ENCODE assay signal across 8 cellular contexts in genomic region chr5:170151105-170151831, GRCh38. TPM values are rescaled to one million over a fixed set of nuclear protein-coding genes. Genes with fewer than 3 reads are reported as not detected.
A peak's percentile ranks its signal among the peaks of the same experiment; 100 is the strongest.
DNase-seq lines count a peak whose midpoint lies in the region; ATAC-seq, FAIRE-seq and TF ChIP-seq lines count a peak whose summit lies in the region.

No MANE protein-coding gene starts in this region.

- peak; percentile 78 for FAIRE-seq in GM12892 (lab: Jason Lieb, UNC)

- TF ChIP-seq POLR2A in GM12892 (IDR thresholded peaks at IDR 0.05; ENCODE audit: low read depth, low read length) (no peak), breast epithelium (IDR thresholded peaks at IDR 0.05) (no peak)

- H3K4me1 ChIP-seq in breast epithelium: no peaks in the 10 kb centered on the region

- no peak for TF ChIP-seq CTCF in breast epithelium (IDR thresholded peaks at IDR 0.05)

- H3K9me3 ChIP-seq in breast epithelium: no peaks in the 10 kb centered on the region

- ATAC-seq in HG03442 (IDR thresholded peaks at IDR 0.05; ENCODE audit: unreplicated experiment) (peak; percentile 66), GM19452 (IDR thresholded peaks at IDR 0.05; ENCODE audit: unreplicated experiment) (no peak)

- H3K4me3 ChIP-seq in breast epithelium: no peak overlapping the region

- peak overlapping the region; percentile 87 to 90 for H3K27ac ChIP-seq in breast epithelium

- DNase-seq in GM12892 (ENCODE audit: insufficient read length) (peak; percentile 23), breast epithelium (ENCODE audit: low spot score in 2 of 2) (peak in 1 of 2 donors; percentile 93), mucosa of gallbladder (ENCODE audit: low spot score) (peak; percentile 21), NCI-H2171 treated with DMSO at 0.1 percent for 48 hours (lab: John Stamatoyannopoulos, UW) (no peak), NCI-H1930 (lab: John Stamatoyannopoulos, UW) (no peak), hippocampal formation (lab: John Stamatoyannopoulos, UW) (no peak)

- H3K36me3 ChIP-seq in breast epithelium: no peaks in the 10 kb centered on the region

- intact Hi-C loops in breast epithelium (cut with DNase I; ENCODE audit: low total_unique reads): no loop called here

- no peaks in the 10 kb centered on the region for H3K27me3 ChIP-seq in breast epithelium

RNA-seq across cellular contexts. Expression of gene FOXI1, which starts 45.6 kb away (rescaled TPM):
- polyA plus RNA-seq in GM12892 (2012; ENCODE audit: missing spikeins): not detected
- 1 to 10 TPM in 2 of 3 donors, not detected in 1; 1.3 to 7.9 TPM for total RNA-seq in breast epithelium
- total RNA-seq in mucosa of gallbladder: 0.69 TPM

Comparison
In these comparisons a context has a peak if more than half of its experiments do, and no peak if none do; other contexts are left out.
1. DNase-seq: peak in GM12892 (single experiment) and mucosa of gallbladder (single experiment); none in NCI-H2171 treated with DMSO at 0.1 percent for 48 hours (single experiment), NCI-H1930 (0 of 2) and hippocampal formation (0 of 2).